8 cellular contexts compared by ENCODE assay signal in the genomic region with DNA sequence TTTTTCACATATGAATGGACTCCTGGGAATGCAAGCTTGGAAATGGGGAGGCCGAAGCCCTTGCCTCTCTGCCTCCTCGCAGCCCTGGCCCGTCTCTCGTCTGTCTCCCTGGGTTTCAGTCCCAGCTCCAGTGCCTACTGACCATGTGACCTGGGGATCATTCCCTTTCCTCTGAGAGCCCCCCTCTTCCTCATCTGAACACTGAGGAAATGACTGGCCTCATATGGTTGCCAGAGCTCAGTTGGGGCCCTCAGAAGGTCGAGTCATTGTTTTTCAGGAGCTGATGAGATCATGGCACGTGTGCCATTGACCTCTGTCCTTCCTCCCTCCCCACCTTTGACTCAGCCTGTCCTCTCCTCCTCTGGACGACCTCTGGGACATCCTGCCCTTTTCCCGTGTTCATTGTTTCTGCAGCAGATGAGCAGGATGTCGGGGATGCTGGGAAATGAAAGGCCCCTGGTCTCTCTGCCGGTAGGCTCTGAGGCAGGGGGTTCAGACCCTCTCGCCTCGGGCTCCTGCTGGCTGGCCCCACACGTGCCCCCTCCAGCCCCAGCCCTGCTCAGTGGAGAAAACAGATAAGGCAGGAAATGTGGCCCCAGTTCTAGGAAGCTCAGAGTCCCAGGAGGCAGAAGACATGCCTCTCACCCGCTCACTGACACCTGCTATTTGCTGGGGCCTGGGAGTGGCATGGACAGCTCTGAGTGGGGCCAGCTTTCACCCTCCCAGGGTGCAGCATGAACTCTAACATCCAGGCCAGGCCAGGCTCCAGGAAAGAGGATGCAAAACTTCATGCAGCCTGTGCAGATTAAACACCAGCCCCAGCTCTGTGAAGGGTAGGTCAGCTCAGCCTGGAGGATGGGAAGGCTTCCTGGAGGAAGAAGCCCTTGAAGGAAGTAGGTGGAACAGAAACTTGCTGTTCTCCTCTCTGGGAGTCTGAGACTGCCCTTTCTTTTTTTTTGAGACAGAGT. TPM values are rescaled to one million over a fixed set of nuclear protein-coding genes. Genes with fewer than 3 reads are reported as not detected.
DNase-seq lines count a peak whose midpoint lies in the region; ATAC-seq and TF ChIP-seq lines count a peak whose summit lies in the region.

No MANE protein-coding gene starts in this region.

- no peaks in the 10 kb centered on the region for H3K27me3 ChIP-seq in hepatocyte
- no peaks in the 10 kb centered on the region for H3K27me3 ChIP-seq in thyroid gland

- H3K27ac Mint-ChIP-seq in activated CD8-positive, alpha-beta T cell treated with anti-CD3 and anti-CD28 coated beads, Interleukin-2, amount 10 ng/mL, durations not matched to agents 7 days and 5 days = peak overlapping the region; percentile 81

- peak overlapping the region; percentile 82 for H3K27ac ChIP-seq in hepatocyte
- H3K27ac ChIP-seq in thyroid gland = peak overlapping the region; percentile 47 to 80 (median 48)

- H3K79me2 ChIP-seq in hepatocyte = no peaks in the 10 kb centered on the region

- H3K9me3 Mint-ChIP-seq in activated CD8-positive, alpha-beta T cell treated with anti-CD3 and anti-CD28 coated beads, Interleukin-2, amount 10 ng/mL, durations not matched to agents 7 days and 5 days (ENCODE audit: insufficient read depth) = no peaks in the 10 kb centered on the region

- H2AFZ ChIP-seq in hepatocyte = no peak overlapping the region

- peaks cover 9% of the 10 kb centered on the region for H3K4me1 ChIP-seq in hepatocyte (ENCODE audit: insufficient read depth)
- peaks cover 8 to 22% of the 10 kb centered on the region in 2 donors for H3K4me1 ChIP-seq in thyroid gland

- ATAC-seq in activated CD4-positive, CD25-positive, alpha-beta regulatory T cell treated with anti-CD3 and anti-CD28 coated beads, Interleukin-2, amount 50 U/mL, for 24 hours = peak; percentile 53 to 62
- peak; percentile 60 for ATAC-seq in activated CD8-positive, alpha-beta T cell treated with anti-CD3 and anti-CD28 coated beads, Interleukin-2, amount 10 ng/mL, durations not matched to agents 7 days and 5 days
- no peak for ATAC-seq in GM21381 (IDR thresholded peaks at IDR 0.05; ENCODE audit: unreplicated experiment)

- CTCF ChIA-PET in activated CD8-positive, alpha-beta T cell treated with anti-CD3 and anti-CD28 coated beads, Interleukin-2, amount 10 ng/mL, durations not matched to agents 7 days and 5 days (lab: Charles Lee) = interaction anchor here (0.8 to 1.8 kb wide), 8 partner anchors 10 to 312 kb away, joined by 3 to 9 read pairs (median 4); a partner anchor contains a TSS

- no peaks in the 10 kb centered on the region for H3K36me3 ChIP-seq in hepatocyte (replicated peaks; ENCODE audit: insufficient read depth, low read depth)
- H3K36me3 ChIP-seq in thyroid gland = no peaks in the 10 kb centered on the region

- H3K9me3 ChIP-seq in hepatocyte (ENCODE audit: low read depth) (no peaks in the 10 kb centered on the region), thyroid gland (no peaks in the 10 kb centered on the region)

- no peak overlapping the region for H3K4me2 ChIP-seq in hepatocyte

- peak overlapping the region; percentile 22 for H3K4me3 Mint-ChIP-seq in activated CD8-positive, alpha-beta T cell treated with anti-CD3 and anti-CD28 coated beads, Interleukin-2, amount 10 ng/mL, durations not matched to agents 7 days and 5 days

- in situ Hi-C loops in GM13977 (cut with MboI; ENCODE audit: low pct_unique_long_range_greater_than_20kb, low sequenced_read_pairs, unreplicated experiment) = no loop called here

- TF ChIP-seq CTCF in hepatocyte (IDR thresholded peaks at IDR 0.05; ENCODE audit: poor library complexity) = no peak
- no peak for TF ChIP-seq CTCF in thyroid gland (IDR thresholded peaks at IDR 0.05)
- no peak for TF ChIP-seq CTCF in GM13977 (IDR thresholded peaks at IDR 0.05; ENCODE audit: extremely low read depth, insufficient read depth, missing control alignments)

- WGBS in hepatocyte (ENCODE audit: low lambda C conversion rate, missing lambda C conversion rate) = 56% methylated on average over 14 of the region's 14 CpGs
- WGBS in thyroid gland, 2 donors = 53 to 57% methylated on average over 12 to 13 of the region's 14 CpGs

- no peak overlapping the region for H3K4me3 ChIP-seq in hepatocyte
- no peak overlapping the region for H3K4me3 ChIP-seq in thyroid gland (replicated peaks in 1 of 3)

- H3K9me2 ChIP-seq in hepatocyte (replicated peaks; ENCODE audit: insufficient read depth) = no peaks in the 10 kb centered on the region

- peaks cover 1% of the 10 kb centered on the region for H3K36me3 Mint-ChIP-seq in activated CD8-positive, alpha-beta T cell treated with anti-CD3 and anti-CD28 coated beads, Interleukin-2, amount 10 ng/mL, durations not matched to agents 7 days and 5 days (ENCODE audit: low read depth)

- H4K20me1 ChIP-seq in hepatocyte (ENCODE audit: insufficient read depth, poor library complexity, severe bottlenecking) = no peaks in the 10 kb centered on the region

- intact Hi-C loops in thyroid gland (cut with DNase I) = no loop called here

- no peak for DNase-seq in activated CD4-positive, CD25-positive, alpha-beta regulatory T cell (lab: John Stamatoyannopoulos, UW)
- no peak for DNase-seq in activated CD8-positive, alpha-beta T cell treated with anti-CD3 and anti-CD28 coated beads, Interleukin-2, amount 10 ng/mL, durations not matched to agents 7 days and 5 days
- DNase-seq in hepatocyte (ENCODE audit: low spot score) (peak; percentile 63), thyroid gland (peak in 1 of 2 donors; percentile 27), NCI-H510A (lab: John Stamatoyannopoulos, UW) (no peak), GM13977 (ENCODE audit: low spot score) (no peak)

- POLR2A ChIA-PET in activated CD8-positive, alpha-beta T cell treated with anti-CD3 and anti-CD28 coated beads, Interleukin-2, amount 10 ng/mL, durations not matched to agents 7 days and 5 days (lab: Charles Lee) = interaction anchor here (0.6 to 2.3 kb wide), 7 partner anchors 8 to 261 kb away, joined by 3 to 15 read pairs (median 5); a partner anchor contains a TSS

- no peaks in the 10 kb centered on the region for H3K27me3 Mint-ChIP-seq in activated CD8-positive, alpha-beta T cell treated with anti-CD3 and anti-CD28 coated beads, Interleukin-2, amount 10 ng/mL, durations not matched to agents 7 days and 5 days (ENCODE audit: low read depth)

- no peak for TF ChIP-seq POLR2A in thyroid gland (IDR thresholded peaks at IDR 0.05)

- peaks cover 29% of the 10 kb centered on the region for H3K4me1 Mint-ChIP-seq in activated CD8-positive, alpha-beta T cell treated with anti-CD3 and anti-CD28 coated beads, Interleukin-2, amount 10 ng/mL, durations not matched to agents 7 days and 5 days (ENCODE audit: low read depth)

RNA-seq across cellular contexts. Expression of a gene that starts 8.3 kb away (rescaled TPM):
- 10 to 100 TPM; 84.0 to 90.1 TPM for total RNA-seq in activated CD8-positive, alpha-beta T cell treated with anti-CD3 and anti-CD28 coated beads, Interleukin-2, amount 10 ng/mL, durations not matched to agents 7 days and 5 days
- total RNA-seq in hepatocyte = 10.0 and 12.8 TPM in 2 replicates
- 39.6 and 50.3 TPM in 2 replicates for polyA plus RNA-seq in hepatocyte
- total RNA-seq in thyroid gland = 10 to 100 TPM; 28.4 to 67.2 (median 45.5) TPM

RNA-seq across cellular contexts. Expression of a gene that starts 15.0 kb away (rescaled TPM):
- total RNA-seq in activated CD8-positive, alpha-beta T cell treated with anti-CD3 and anti-CD28 coated beads, Interleukin-2, amount 10 ng/mL, durations not matched to agents 7 days and 5 days = 10 to 100 TPM; 40.4 to 45.4 TPM
- 20.9 and 23.1 TPM in 2 replicates for total RNA-seq in hepatocyte
- polyA plus RNA-seq in hepatocyte = 15.8 and 17.2 TPM in 2 replicates
- 10 to 100 TPM; 42.9 to 48.7 (median 45.6) TPM for total RNA-seq in thyroid gland

RNA-seq across cellular contexts. Expression of a gene that starts 16.1 kb away (rescaled TPM):
- 1 to 10 TPM; 2.6 to 2.8 TPM for total RNA-seq in activated CD8-positive, alpha-beta T cell treated with anti-CD3 and anti-CD28 coated beads, Interleukin-2, amount 10 ng/mL, durations not matched to agents 7 days and 5 days
- total RNA-seq in hepatocyte (1.8 and 2.2 TPM in 2 replicates), thyroid gland (1 to 10 TPM; 3.6 to 7.1 (median 4.3) TPM)
- 3.3 and 4.9 TPM in 2 replicates for polyA plus RNA-seq in hepatocyte

RNA-seq across cellular contexts. Expression of a gene that starts 19.5 kb away (rescaled TPM):
- 1 to 10 TPM; 2.7 to 3.6 TPM for total RNA-seq in activated CD8-positive, alpha-beta T cell treated with anti-CD3 and anti-CD28 coated beads, Interleukin-2, amount 10 ng/mL, durations not matched to agents 7 days and 5 days
- 0.13 and 0.72 TPM in 2 replicates for total RNA-seq in hepatocyte
- 0.46 TPM in 1 of 2 replicates, not detected in the other for polyA plus RNA-seq in hepatocyte
- 1 to 10 TPM in 1 of 4 donors, not detected in 3; 2.0 TPM for total RNA-seq in thyroid gland

RNA-seq across cellular contexts. Expression of a gene that starts 34.4 kb away (rescaled TPM):
- total RNA-seq in activated CD8-positive, alpha-beta T cell treated with anti-CD3 and anti-CD28 coated beads, Interleukin-2, amount 10 ng/mL, durations not matched to agents 7 days and 5 days = 100 to 1,000 TPM; 129 to 132 TPM
- 25.4 and 26.2 TPM in 2 replicates for total RNA-seq in hepatocyte
- 89.6 and 90.7 TPM in 2 replicates for polyA plus RNA-seq in hepatocyte
- total RNA-seq in thyroid gland = 10 to 100 TPM; 22.7 to 37.8 (median 27.9) TPM
